Comparison of ENCODE assay signal across 8 cellular contexts in the genomic region with DNA sequence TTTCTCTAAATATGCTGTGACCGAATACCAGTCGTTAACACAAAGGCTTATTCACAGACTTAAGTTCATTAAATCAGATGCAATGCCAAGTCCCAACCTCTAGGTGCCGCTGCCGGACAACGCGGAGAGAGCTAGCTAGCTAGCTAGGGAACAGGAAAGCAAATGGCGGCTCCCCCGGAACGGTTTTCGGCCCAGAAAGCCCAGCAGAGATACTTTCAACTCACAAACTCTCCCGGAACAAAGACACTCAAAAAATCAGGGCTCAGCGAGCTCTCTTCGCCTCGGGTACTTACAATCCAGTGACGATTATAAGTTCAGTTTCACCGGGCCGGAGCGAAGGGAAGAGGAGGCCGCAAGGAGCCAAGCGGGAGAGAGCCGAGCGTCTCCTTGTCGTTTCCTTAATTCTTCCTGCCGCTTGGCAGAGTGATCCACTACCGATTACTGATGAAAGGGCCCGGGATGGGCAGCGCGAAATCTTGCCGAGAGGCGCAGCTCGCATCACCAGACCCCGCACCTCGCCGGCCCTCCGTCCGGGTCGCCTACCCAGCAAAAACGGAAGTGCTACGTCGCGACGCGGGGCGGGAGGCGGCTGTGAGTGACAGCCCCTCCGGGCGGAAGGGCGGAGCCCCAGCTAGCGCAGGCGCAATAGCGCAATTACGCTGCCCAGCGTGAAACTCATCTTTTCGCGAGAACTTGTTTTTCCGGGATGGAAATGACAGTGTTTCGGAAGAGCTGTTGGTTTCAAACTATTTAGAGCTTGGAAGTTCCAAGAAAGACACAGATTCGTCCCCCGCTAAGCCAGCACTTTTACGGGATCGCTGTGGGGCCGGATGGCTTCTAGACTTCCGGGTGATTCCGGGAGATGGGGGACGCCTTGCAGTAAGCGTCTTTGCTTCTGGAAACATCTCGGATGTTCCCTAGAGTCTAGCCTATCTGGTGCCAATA.
DNase-seq lines count a peak whose midpoint lies in the region; ATAC-seq and FAIRE-seq lines count a peak whose summit lies in the region.

A gene with protein sequence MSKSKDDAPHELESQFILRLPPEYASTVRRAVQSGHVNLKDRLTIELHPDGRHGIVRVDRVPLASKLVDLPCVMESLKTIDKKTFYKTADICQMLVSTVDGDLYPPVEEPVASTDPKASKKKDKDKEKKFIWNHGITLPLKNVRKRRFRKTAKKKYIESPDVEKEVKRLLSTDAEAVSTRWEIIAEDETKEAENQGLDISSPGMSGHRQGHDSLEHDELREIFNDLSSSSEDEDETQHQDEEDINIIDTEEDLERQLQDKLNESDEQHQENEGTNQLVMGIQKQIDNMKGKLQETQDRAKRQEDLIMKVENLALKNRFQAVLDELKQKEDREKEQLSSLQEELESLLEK (minus strand): TSS at position 560 of the 945 bp plus-strand sequence. CDS start 740 bp downstream, outside the sequence.

- peak; percentile 79 for FAIRE-seq in islet of Langerhans (lab: Jason Lieb, UNC)

- DNase-seq in AG20443 (ENCODE audit: low spot score) (peak; percentile 98), NCI-H345 treated with DMSO at 0.1 percent for 48 hours (lab: John Stamatoyannopoulos, UW; ENCODE audit: unreplicated experiment) (peak; percentile 86)
- DNase-seq in activated CD4-positive, CD25-positive, alpha-beta regulatory T cell (lab: John Stamatoyannopoulos, UW): peak; percentile 79 to 85 (median 83)
- DNase-seq in central memory CD4-positive, alpha-beta T cell: peak; percentile 90
- DNase-seq in stimulated activated CD4-positive, alpha-beta T cell treated with anti-CD3 and anti-CD28 coated beads, Interleukin-12 subunit alpha, Interleukin-12 subunit beta, amount 100 ng/mL, for 4 hours: peak; percentile 89

- ATAC-seq in GM19023 (IDR thresholded peaks at IDR 0.05; ENCODE audit: unreplicated experiment) (peak; percentile 97), HG03280 (IDR thresholded peaks at IDR 0.05; ENCODE audit: unreplicated experiment) (peak; percentile 94)

Comparison
In these comparisons a context has a peak if more than half of its experiments do, and no peak if none do; other contexts are left out.
1. Peak in every context shown above with its lines: DNase-seq and ATAC-seq.